In genomic region chr2:173903611-173904394, GRCh38 we compare ENCODE assay signal across 27 cellular contexts.
DNase-seq lines count a peak whose midpoint lies in the region; ATAC-seq and TF ChIP-seq lines count a peak whose summit lies in the region.
"Had no signal": no experiment of that assay in that cellular context is flagged by ENCODE, and none has a peak within 500 bp of the region (broad histone marks: within the 10 kb centered on the region; RNA-seq: fewer than 3 reads in every experiment).

No MANE protein-coding gene starts in this region.

- H3K4me2 ChIP-seq in IMR-90 (ENCODE audit: low read depth, low read length): no peak overlapping the region

- TF ChIP-seq RAD21 in IMR-90 (IDR thresholded peaks at IDR 0.05; ENCODE audit: low read length): no peak

- H2BK15ac ChIP-seq in IMR-90 (ENCODE audit: low read depth, low read length): no peak overlapping the region

- H3K56ac ChIP-seq in IMR-90 (ENCODE audit: extremely low read depth, insufficient read depth, low read length): no peak overlapping the region

- no peak overlapping the region for H3K14ac ChIP-seq in IMR-90 (replicated peaks; ENCODE audit: low read depth, low read length)

- no peak overlapping the region for H3K9ac ChIP-seq in IMR-90 (ENCODE audit: low read depth, low read length)

- dilution Hi-C loops in IMR-90 (cut with HindIII; ENCODE audit: low sequenced_read_pairs, unreplicated experiment): no loop called here

- H3K27me3 ChIP-seq in CD8-positive, alpha-beta T cell (ENCODE audit: insufficient read depth, low read length): no peaks in the 10 kb centered on the region
- H3K27me3 ChIP-seq in IMR-90 (ENCODE audit: control insufficient read depth, insufficient read depth, low read length) (no peaks in the 10 kb centered on the region), esophagus muscularis mucosa (no peaks in the 10 kb centered on the region)
- H3K27me3 ChIP-seq: right atrium auricular region had no signal

- H2BK20ac ChIP-seq in IMR-90 (ENCODE audit: low read depth, low read length): no peak overlapping the region

- H2AFZ ChIP-seq in IMR-90 (replicated peaks; ENCODE audit: low read length, poor library complexity): no peak overlapping the region

- no peak overlapping the region for H2BK120ac ChIP-seq in IMR-90 (ENCODE audit: low read depth, low read length)

- CTCF ChIA-PET in CD8-positive, alpha-beta T cell (lab: Charles Lee): no interaction called here
- CTCF ChIA-PET in IMR-90 (lab: Yijun Ruan, JAX): interaction anchor here (0.7 kb wide), 1 partner anchor 671 kb away, joined by 3 read pairs; no protein-coding TSS in a partner anchor

- H3K4me1 Mint-ChIP-seq in CD8-positive, alpha-beta T cell (ENCODE audit: low read depth): peaks cover 3% of the 10 kb centered on the region

- peak overlapping the region; percentile 32 for H3K27ac Mint-ChIP-seq in CD8-positive, alpha-beta T cell
- H3K27ac Mint-ChIP-seq: activated naive CD8-positive, alpha-beta T cell treated with anti-CD3 and anti-CD28 coated beads for 36 hours; stimulated activated effector memory CD8-positive, alpha-beta T cell treated with anti-CD3 and anti-CD28 coated beads, Interleukin-12 subunit alpha, Interleukin-12 subunit beta, amount 100 ng/mL, for 72 hours; T-cell; type B pancreatic cell had no signal

- no peak overlapping the region for H2AK9ac ChIP-seq in IMR-90 (replicated peaks; ENCODE audit: low read depth, low read length, poor library complexity)

- TF ChIP-seq CTCF in CD8-positive, alpha-beta T cell (IDR thresholded peaks at IDR 0.05): no peak
- TF ChIP-seq CTCF in IMR-90 (conservative IDR thresholded peaks at IDR 0.05; ENCODE audit: low read depth, low read length): no peak
- no peak for TF ChIP-seq CTCF in esophagus muscularis mucosa (IDR thresholded peaks at IDR 0.05)

- no peak for TF ChIP-seq EP300 in esophagus muscularis mucosa (IDR thresholded peaks at IDR 0.05)

- no peak for ATAC-seq in CD8-positive, alpha-beta T cell
- ATAC-seq in IMR-90 (ENCODE audit: low read depth) (peak; percentile 35; the same call in 1 of the 2 replicates), GM19397 (IDR thresholded peaks at IDR 0.05; ENCODE audit: unreplicated experiment) (no peak), Right ventricle myocardium inferior (no peak)
- ATAC-seq: stimulated activated effector memory CD8-positive, alpha-beta T cell treated with anti-CD3 and anti-CD28 coated beads, Interleukin-12 subunit alpha, Interleukin-12 subunit beta, amount 100 ng/mL, for 72 hours; T-cell had no signal

- H3K9me1 ChIP-seq in IMR-90 (ENCODE audit: insufficient read depth, low read length): no peaks in the 10 kb centered on the region; the same call in 1 of the 2 replicates

- H3K4me3 Mint-ChIP-seq in CD8-positive, alpha-beta T cell: no peak overlapping the region
- H3K4me3 Mint-ChIP-seq: activated naive CD8-positive, alpha-beta T cell treated with anti-CD3 and anti-CD28 coated beads for 36 hours; CD4-positive, CD25-positive, alpha-beta regulatory T cell; central memory CD8-positive, alpha-beta T cell; IgD-negative memory B cell; stimulated activated effector memory CD8-positive, alpha-beta T cell treated with anti-CD3 and anti-CD28 coated beads, Interleukin-12 subunit alpha, Interleukin-12 subunit beta, amount 100 ng/mL, for 72 hours; T-cell; type B pancreatic cell had no signal

- no peak for DNase-seq in CD8-positive, alpha-beta T cell
- DNase-seq in IMR-90 (peak; percentile 61), amniotic epithelial cell (ENCODE audit: low read depth) (peak; percentile 26), fibroblast of peridontal ligament (ENCODE audit: extremely low read depth) (peak; percentile 14), MV-4-11 (lab: John Stamatoyannopoulos, UW) (no peak), esophagus muscularis mucosa (ENCODE audit: extremely low spot score) (no peak), Right ventricle myocardium inferior (ENCODE audit: missing footprints) (no peak)
- DNase-seq: activated CD4-positive, alpha-beta T cell treated with anti-CD3 and anti-CD28 coated beads for 4 hours; activated CD8-positive, alpha-beta memory T cell treated with anti-CD3 and anti-CD28 coated beads for 24 hours; activated effector memory CD4-positive, alpha-beta T cell treated with Interleukin-2 at 50 U/mL for 16 hours; activated naive CD8-positive, alpha-beta T cell treated with anti-CD3 and anti-CD28 coated beads for 36 hours; CD4-positive, CD25-positive, alpha-beta regulatory T cell; dermis blood vessel endothelial cell; mammary epithelial cell; NCI-H1105 treated with DMSO at 0.1 percent for 48 hours; NCI-H1930; NCI-H524 treated with DMSO at 0.1 percent for 48 hours; stimulated activated CD4-positive, alpha-beta T cell treated with anti-CD3 and anti-CD28 coated beads, Interleukin-12 subunit alpha, Interleukin-12 subunit beta, amount 100 ng/mL, for 4 hours; stimulated activated CD4-positive, alpha-beta T cell treated with anti-CD3 and anti-CD28 coated beads, Interleukin-4, amount 100 ng/mL, for 24 hours; substantia nigra; T-cell had no signal

- no peak overlapping the region for H2AK5ac ChIP-seq in IMR-90 (ENCODE audit: low read depth, low read length)

- H3K4me1 ChIP-seq in CD8-positive, alpha-beta T cell (ENCODE audit: insufficient read depth, low read length): no peaks in the 10 kb centered on the region
- no peaks in the 10 kb centered on the region for H3K4me1 ChIP-seq in IMR-90 (ENCODE audit: control insufficient read depth, insufficient read depth, low read length)
- no peaks in the 10 kb centered on the region for H3K4me1 ChIP-seq in esophagus muscularis mucosa
- H3K4me1 ChIP-seq: right atrium auricular region had no signal

- H3K79me1 ChIP-seq in IMR-90 (ENCODE audit: low read depth in 1 of 2, low read length in 2 of 2): no peaks in the 10 kb centered on the region; a peak in 1 of 4 replicates

- H2BK5ac ChIP-seq in IMR-90 (ENCODE audit: low read depth, low read length, poor library complexity, severe bottlenecking): no peak overlapping the region

- H4K20me1 ChIP-seq in IMR-90 (ENCODE audit: insufficient read depth, low read length): no peaks in the 10 kb centered on the region

- POLR2A ChIA-PET in CD8-positive, alpha-beta T cell (lab: Charles Lee): no interaction called here
- POLR2A ChIA-PET in IMR-90 (lab: Charles Lee; ENCODE audit: unreplicated experiment): no interaction called here

- no peak overlapping the region for H4K8ac ChIP-seq in IMR-90 (ENCODE audit: low read depth in 2 of 2, low read length in 2 of 2)

- intact Hi-C loops in CD8-positive, alpha-beta T cell (cut with DNase I, micrococcal nuclease): no loop called here
- intact Hi-C loops in IMR-90 (cut with micrococcal nuclease): no loop called here
- intact Hi-C loops in esophagus muscularis mucosa (cut with DNase I): no loop called here
- intact Hi-C loops in Right ventricle myocardium inferior (cut with DNase I): no loop called here

- 63% methylated on average over 1 of the region's 13 CpGs; no CpG with 5 or more reads in 1 of the 2 experiments for WGBS in IMR-90 (ENCODE audit: extremely low coverage in 2 of 2, insufficient read length in 1 of 2), 2 experiments
- 91% methylated on average over 13 of the region's 13 CpGs for WGBS in esophagus muscularis mucosa

- TF ChIP-seq POLR2A in IMR-90 (IDR thresholded peaks at IDR 0.05; ENCODE audit: low read depth, low read length) (no peak), esophagus muscularis mucosa (IDR thresholded peaks at IDR 0.05; ENCODE audit: low read depth) (no peak)

- no peak overlapping the region for H3K18ac ChIP-seq in IMR-90 (ENCODE audit: low read depth, low read length)

- no peak overlapping the region for H4K5ac ChIP-seq in IMR-90 (ENCODE audit: low read depth, low read length)

- peaks cover 37% of the 10 kb centered on the region for H3K36me3 Mint-ChIP-seq in CD8-positive, alpha-beta T cell

- no peaks in the 10 kb centered on the region for H3K9me3 Mint-ChIP-seq in CD8-positive, alpha-beta T cell
- H3K9me3 Mint-ChIP-seq: central memory CD8-positive, alpha-beta T cell; IgD-negative memory B cell; stimulated activated effector memory CD8-positive, alpha-beta T cell treated with anti-CD3 and anti-CD28 coated beads, Interleukin-12 subunit alpha, Interleukin-12 subunit beta, amount 100 ng/mL, for 72 hours; T-cell; type B pancreatic cell had no signal

- in situ Hi-C loops in IMR-90 (cut with MboI; ENCODE audit: low sequenced_read_pairs): no loop called here

- no peak overlapping the region for H4K91ac ChIP-seq in IMR-90 (ENCODE audit: insufficient read depth, low read depth, low read length)

- no peaks in the 10 kb centered on the region for H3K27me3 Mint-ChIP-seq in CD8-positive, alpha-beta T cell (ENCODE audit: low read depth)
- H3K27me3 Mint-ChIP-seq: activated naive CD8-positive, alpha-beta T cell treated with anti-CD3 and anti-CD28 coated beads for 36 hours; CD4-positive, CD25-positive, alpha-beta regulatory T cell; central memory CD8-positive, alpha-beta T cell; IgD-negative memory B cell; T-cell; type B pancreatic cell had no signal

- H3K27ac ChIP-seq in CD8-positive, alpha-beta T cell (ENCODE audit: low read depth, low read length): no peak overlapping the region
- H3K27ac ChIP-seq in IMR-90 (ENCODE audit: insufficient read depth, low read length) (no peak overlapping the region), esophagus muscularis mucosa (replicated peaks in 1 of 4) (no peak overlapping the region)
- H3K27ac ChIP-seq: right atrium auricular region had no signal

- H3K4ac ChIP-seq in IMR-90 (ENCODE audit: low read depth, low read length): no peak overlapping the region

- no peak overlapping the region for H3K23ac ChIP-seq in IMR-90 (ENCODE audit: low read depth, low read length)

- H3K4me3 ChIP-seq in CD8-positive, alpha-beta T cell (ENCODE audit: low read depth, low read length): no peak overlapping the region
- no peak overlapping the region for H3K4me3 ChIP-seq in IMR-90 (ENCODE audit: insufficient read depth, low read depth, low read length)
- H3K4me3 ChIP-seq in esophagus muscularis mucosa: no peak overlapping the region
- H3K4me3 ChIP-seq: right atrium auricular region had no signal

- H3K9me3 ChIP-seq in CD8-positive, alpha-beta T cell (ENCODE audit: low read length): no peaks in the 10 kb centered on the region
- no peaks in the 10 kb centered on the region for H3K9me3 ChIP-seq in IMR-90 (ENCODE audit: control insufficient read depth, insufficient read depth, low read length)
- H3K9me3 ChIP-seq in esophagus muscularis mucosa: no peaks in the 10 kb centered on the region
- H3K9me3 ChIP-seq: right atrium auricular region had no signal

- no TSS peak for BruUV-seq in IMR-90 (replicated peaks; lab: Mats Ljungman, UMichigan)

- H3K36me3 ChIP-seq in CD8-positive, alpha-beta T cell (ENCODE audit: insufficient read depth, low read length): peaks cover 6% of the 10 kb centered on the region
- peaks cover 10% of the 10 kb centered on the region for H3K36me3 ChIP-seq in IMR-90 (ENCODE audit: control insufficient read depth, insufficient read depth, low read length)
- peaks cover 0 to 41% (median 23%) of the 10 kb centered on the region in 4 donors for H3K36me3 ChIP-seq in esophagus muscularis mucosa

TF ChIP-seq in IMR-90, 13 proteins besides CTCF, POLR2A, EP300 and RAD21 (continues in another document):
- no peak for TF ChIP-seq NFE2L2 (IDR thresholded peaks at IDR 0.05; ENCODE audit: low read depth, low read length)
- peak; percentile 41 for TF ChIP-seq BHLHE40 (IDR thresholded peaks at IDR 0.05; ENCODE audit: low read depth, low read length)

Comparison
In these comparisons a context has a peak if more than half of its experiments do, and no peak if none do; other contexts are left out.
1. DNase-seq: peak in IMR-90 (single experiment), amniotic epithelial cell (single experiment) and fibroblast of peridontal ligament (single experiment); none in CD8-positive, alpha-beta T cell (0 of 7), MV-4-11 (single experiment), esophagus muscularis mucosa (single experiment) and Right ventricle myocardium inferior (single experiment).